21 cellular contexts compared by ENCODE assay signal in genomic region chr11:12240669-12241068, GRCh38.
DNase-seq lines count a peak whose midpoint lies in the region; ATAC-seq and TF ChIP-seq lines count a peak whose summit lies in the region.
"Had no signal": no experiment of that assay in that cellular context is flagged by ENCODE, and none has a peak within 500 bp of the region (broad histone marks: within the 10 kb centered on the region; RNA-seq: fewer than 3 reads in every experiment).

No MANE protein-coding gene starts in this region.

- H3K9ac ChIP-seq in H9 (ENCODE audit: extremely low read depth, insufficient read length, low read length) = no peak overlapping the region
- no peak overlapping the region for H3K9ac ChIP-seq in stomach smooth muscle (ENCODE audit: low read length in 2 of 2)
- H3K9ac ChIP-seq: neural progenitor cell had no signal

- H2BK120ac ChIP-seq in H9 (ENCODE audit: low read depth, low read length, poor library complexity, severe bottlenecking) = no peak overlapping the region

- H4K5ac ChIP-seq in H9 (ENCODE audit: insufficient read length, low read depth, low read length) = no peak overlapping the region

- H3K36me3 ChIP-seq in left lung = peaks cover 0 to 58% of the 10 kb centered on the region in 2 donors
- H3K36me3 ChIP-seq in stomach smooth muscle (ENCODE audit: control insufficient read depth in 2 of 2, insufficient read depth in 2 of 2, low read length in 2 of 2) = peaks cover 20 to 40% of the 10 kb centered on the region in 2 donors
- H3K36me3 ChIP-seq in heart right ventricle = peaks cover 0 to 85% (median 27%) of the 10 kb centered on the region in 9 donors
- H3K36me3 ChIP-seq: breast epithelium, neural progenitor cell had no signal

- H2AK5ac ChIP-seq in H9 (ENCODE audit: insufficient read length, low read length) = no peak overlapping the region

- no peak overlapping the region for H2AFZ ChIP-seq in H9 (ENCODE audit: low read length)
- H2AFZ ChIP-seq: neural progenitor cell had no signal

- no peak overlapping the region for H2BK12ac ChIP-seq in H9 (ENCODE audit: insufficient read length, low read depth, low read length)

- H4K20me1 ChIP-seq in H9 (ENCODE audit: control insufficient read depth, insufficient read depth, insufficient read length) = no peaks in the 10 kb centered on the region

- H3K27me3 Mint-ChIP-seq in H9 (ENCODE audit: low read depth) = peaks cover 5% of the 10 kb centered on the region
- H3K27me3 Mint-ChIP-seq in activated T-helper 17 cell treated with anti-CD3 and anti-CD28 coated beads, Interleukin-2, amount 50 U/mL, for 72 hours = no peaks in the 10 kb centered on the region
- H3K27me3 Mint-ChIP-seq: activated naive CD8-positive, alpha-beta T cell treated with anti-CD3 and anti-CD28 coated beads, Interleukin-2, amount 10 ng/mL, durations not matched to agents 7 days and 5 days had no signal

- no peak overlapping the region for H2BK20ac ChIP-seq in H9 (ENCODE audit: low read depth, low read length, poor library complexity, severe bottlenecking)

- H3K9me3 ChIP-seq in H9 (ENCODE audit: control insufficient read depth, low read depth, low read length) (no peaks in the 10 kb centered on the region), left lung (no peaks in the 10 kb centered on the region), stomach smooth muscle (ENCODE audit: control insufficient read depth in 2 of 2, low read length in 2 of 2) (no peaks in the 10 kb centered on the region), heart right ventricle (no peaks in the 10 kb centered on the region)
- H3K9me3 ChIP-seq: breast epithelium, spleen had no signal

- no peak overlapping the region for H4K91ac ChIP-seq in H9 (ENCODE audit: insufficient read length, low read depth, low read length)

- H3K27ac ChIP-seq in H9 (ENCODE audit: insufficient read length, low read depth, low read length) (no peak overlapping the region), left lung (peak overlapping the region; percentile 49 to 79), stomach smooth muscle (ENCODE audit: low read length) (peak overlapping the region; percentile 97), heart right ventricle (peak overlapping the region in 4 of 10 donors; percentile 5 to 39 (median 20))
- H3K27ac ChIP-seq: breast epithelium, epithelial cell of prostate, foreskin keratinocyte, neural progenitor cell, VCaP had no signal

- no peak overlapping the region for H2BK5ac ChIP-seq in H9 (ENCODE audit: insufficient read length, low read length)

- no peak overlapping the region for H3K18ac ChIP-seq in H9 (ENCODE audit: insufficient read length, low read depth, low read length)

- intact Hi-C loops in left lung (cut with DNase I) (no loop called here), heart right ventricle (cut with DNase I) (loop anchor here in 3 of 10 donors (5.0 to 10.0 kb wide), 3 partner anchors 186 to 306 kb away; no protein-coding TSS in a partner anchor)

- no CpG with 5 or more reads among the region's 6 CpGs for WGBS in H9 (ENCODE audit: extremely low coverage, insufficient read length, low lambda C conversion rate)
- 72 to 86% methylated on average over 6 of the region's 6 CpGs for WGBS in heart right ventricle, 2 donors

- no peaks in the 10 kb centered on the region for H3K79me1 ChIP-seq in H9 (ENCODE audit: insufficient read depth, low read depth, low read length, poor library complexity, severe bottlenecking)

- no peak overlapping the region for H3K14ac ChIP-seq in H9 (ENCODE audit: insufficient read depth, low read length)

- H2BK15ac ChIP-seq in H9 (ENCODE audit: low read depth, low read length) = no peak overlapping the region

- no peaks in the 10 kb centered on the region for H3K79me2 ChIP-seq in H9 (ENCODE audit: insufficient read depth, low read length)

- no peak overlapping the region for H3K4me2 ChIP-seq in H9 (ENCODE audit: insufficient read depth, insufficient read length, low read length)
- H3K4me2 ChIP-seq: neural progenitor cell had no signal

- no peak overlapping the region for H3K4ac ChIP-seq in H9 (ENCODE audit: low read depth, low read length)

- no peak for DNase-seq in H9
- DNase-seq in left lung = no peak
- DNase-seq in heart right ventricle = no peak
- DNase-seq in NCI-H2081 (lab: John Stamatoyannopoulos, UW) = no peak
- DNase-seq: activated naive CD8-positive, alpha-beta T cell treated with anti-CD3 and anti-CD28 coated beads, Interleukin-2, amount 10 ng/mL, durations not matched to agents 7 days and 5 days; activated T-cell treated with anti-CD3 and anti-CD28 coated beads, Interleukin-2, amount 50 U/mL, for 4 hours; foreskin keratinocyte; left cardiac atrium; NCI-H1092 treated with DMSO at 0.1 percent for 48 hours; NCI-H524; SHP77; spleen; stimulated activated CD4-positive, alpha-beta T cell treated with anti-CD3 and anti-CD28 coated beads, Interleukin-4, amount 100 ng/mL, for 4 hours; T-helper 1 cell had no signal

- no peaks in the 10 kb centered on the region for H3K23me2 ChIP-seq in H9 (ENCODE audit: insufficient read length, low read depth, low read length, poor library complexity, severe bottlenecking)

- H3K56ac ChIP-seq in H9 (ENCODE audit: insufficient read length, low read depth, low read length) = no peak overlapping the region

- no peak overlapping the region for H4K8ac ChIP-seq in H9 (replicated peaks; ENCODE audit: insufficient read length, low read depth, low read length)

- no peak overlapping the region for H3T11ph ChIP-seq in H9 (ENCODE audit: low read length)

- H3K27ac Mint-ChIP-seq in H9 = peak overlapping the region in 2 of 3 experiments; percentile 4 to 42; a peak in 1 of 7 replicates
- peak overlapping the region; percentile 78 for H3K27ac Mint-ChIP-seq in activated T-helper 17 cell treated with anti-CD3 and anti-CD28 coated beads, Interleukin-2, amount 50 U/mL, for 72 hours
- H3K27ac Mint-ChIP-seq: neural progenitor cell had no signal

- ATAC-seq in activated T-helper 17 cell treated with anti-CD3 and anti-CD28 coated beads, Interleukin-2, amount 50 U/mL, for 72 hours (replicated peaks) = no peak
- ATAC-seq in left lung (no peak), HG02798 (IDR thresholded peaks at IDR 0.05; ENCODE audit: poor library complexity, unreplicated experiment) (no peak), heart right ventricle (no peak)
- ATAC-seq: activated T-cell treated with anti-CD3 and anti-CD28 coated beads, Interleukin-2, amount 50 U/mL, for 4 hours; foreskin keratinocyte had no signal

- TF ChIP-seq CTCF in H9 (conservative IDR thresholded peaks at IDR 0.05) (no peak), left lung (IDR thresholded peaks at IDR 0.05) (no peak), heart right ventricle (IDR thresholded peaks at IDR 0.05) (no peak)

- no peaks in the 10 kb centered on the region; a peak in 1 of 7 replicates for H3K36me3 Mint-ChIP-seq in H9 (ENCODE audit: insufficient read depth in 1 of 3, low read depth in 3 of 3)
- peaks cover 98% of the 10 kb centered on the region for H3K36me3 Mint-ChIP-seq in activated T-helper 17 cell treated with anti-CD3 and anti-CD28 coated beads, Interleukin-2, amount 50 U/mL, for 72 hours (ENCODE audit: low read depth)
- H3K36me3 Mint-ChIP-seq: neural progenitor cell had no signal

- H3K27me3 ChIP-seq in H9 (ENCODE audit: insufficient read depth, low read length) (no peaks in the 10 kb centered on the region), left lung (no peaks in the 10 kb centered on the region), stomach smooth muscle (ENCODE audit: control insufficient read depth in 1 of 2, insufficient read depth in 2 of 2, low read length in 2 of 2) (no peaks in the 10 kb centered on the region), heart right ventricle (no peaks in the 10 kb centered on the region)
- H3K27me3 ChIP-seq: breast epithelium, foreskin keratinocyte, neural progenitor cell, spleen had no signal

- H3K23ac ChIP-seq in H9 (ENCODE audit: insufficient read length, low read depth, low read length) = no peak overlapping the region

- peaks cover 41 to 50% of the 10 kb centered on the region in 2 experiments for H3K4me1 Mint-ChIP-seq in H9
- H3K4me1 Mint-ChIP-seq in activated T-helper 17 cell treated with anti-CD3 and anti-CD28 coated beads, Interleukin-2, amount 50 U/mL, for 72 hours = peaks cover 18% of the 10 kb centered on the region
- H3K4me1 Mint-ChIP-seq: neural progenitor cell had no signal

- H3K4me3 ChIP-seq in left lung (no peak overlapping the region), stomach smooth muscle (ENCODE audit: low read length in 2 of 2) (no peak overlapping the region), heart right ventricle (no peak overlapping the region)
- H3K4me3 ChIP-seq: breast epithelium, neural progenitor cell, spleen had no signal

- no peaks in the 10 kb centered on the region for H3K9me3 Mint-ChIP-seq in H9
- no peaks in the 10 kb centered on the region for H3K9me3 Mint-ChIP-seq in activated T-helper 17 cell treated with anti-CD3 and anti-CD28 coated beads, Interleukin-2, amount 50 U/mL, for 72 hours
- H3K9me3 Mint-ChIP-seq: activated naive CD8-positive, alpha-beta T cell treated with anti-CD3 and anti-CD28 coated beads, Interleukin-2, amount 10 ng/mL, durations not matched to agents 7 days and 5 days; activated T-cell treated with anti-CD3 and anti-CD28 coated beads, Interleukin-2, amount 50 U/mL, for 4 hours; neural progenitor cell had no signal

- H3K4me3 Mint-ChIP-seq in H9 = no peak overlapping the region
- no peak overlapping the region for H3K4me3 Mint-ChIP-seq in activated T-helper 17 cell treated with anti-CD3 and anti-CD28 coated beads, Interleukin-2, amount 50 U/mL, for 72 hours
- H3K4me3 Mint-ChIP-seq: activated naive CD8-positive, alpha-beta T cell treated with anti-CD3 and anti-CD28 coated beads, Interleukin-2, amount 10 ng/mL, durations not matched to agents 7 days and 5 days; activated T-cell treated with anti-CD3 and anti-CD28 coated beads, Interleukin-2, amount 50 U/mL, for 4 hours; neural progenitor cell had no signal

- H3K4me1 ChIP-seq in H9 (ENCODE audit: insufficient read depth, low read length) = peaks cover 9% of the 10 kb centered on the region; the same call in 1 of the 2 replicates
- peaks cover 9 to 25% of the 10 kb centered on the region in 2 donors for H3K4me1 ChIP-seq in left lung
- H3K4me1 ChIP-seq in stomach smooth muscle (ENCODE audit: control insufficient read depth, insufficient read depth, low read length) = peaks cover 95% of the 10 kb centered on the region
- H3K4me1 ChIP-seq in heart right ventricle = peaks cover 7 to 84% (median 46%) of the 10 kb centered on the region in 9 donors
- H3K4me1 ChIP-seq: breast epithelium, foreskin keratinocyte had no signal
